In the genomic region with DNA sequence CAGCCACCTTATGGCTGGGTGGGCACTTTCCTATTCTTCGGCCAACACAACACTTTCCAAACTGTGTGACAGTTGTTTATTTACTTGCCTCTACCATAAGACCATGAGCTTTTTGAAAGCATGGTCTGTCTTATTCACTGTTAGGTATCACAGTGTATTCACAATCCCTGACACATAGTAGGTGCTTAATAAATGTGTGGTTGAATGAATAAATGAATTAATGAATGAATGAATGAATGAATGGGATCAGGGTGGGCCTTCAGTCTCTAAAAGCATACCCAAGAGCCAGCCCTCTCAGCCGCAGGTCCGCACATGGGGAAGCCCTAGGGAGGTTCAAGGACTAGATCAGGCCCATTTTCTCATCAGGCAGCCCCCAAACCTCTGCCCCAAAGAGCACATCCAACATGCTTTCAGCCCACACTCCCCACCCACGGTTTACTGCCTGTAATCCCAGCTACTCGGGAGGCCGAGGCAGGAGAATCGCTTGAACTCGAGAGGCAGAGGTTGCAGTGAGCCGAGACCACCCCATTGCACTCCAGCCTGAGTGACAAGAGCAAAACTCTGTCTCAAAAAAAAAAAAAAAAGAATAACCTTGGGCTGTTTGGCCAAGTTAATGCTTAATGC, we compare ENCODE assay signal across 20 cellular contexts.
DNase-seq lines count a peak whose midpoint lies in the region; ATAC-seq and TF ChIP-seq lines count a peak whose summit lies in the region.
"Had no signal": no experiment of that assay in that cellular context is flagged by ENCODE, and none has a peak within 500 bp of the region (broad histone marks: within the 10 kb centered on the region; RNA-seq: fewer than 3 reads in every experiment).

No MANE protein-coding gene starts in this region.

- no peak for TF ChIP-seq CTCF in WTC11 (IDR thresholded peaks at IDR 0.05)
- TF ChIP-seq CTCF in transverse colon (IDR thresholded peaks at IDR 0.05): no peak

- H3K9me3 ChIP-seq in mesenchymal stem cell (ENCODE audit: control insufficient read depth, low read length) (no peaks in the 10 kb centered on the region), transverse colon (no peaks in the 10 kb centered on the region)
- H3K9me3 ChIP-seq: esophagus muscularis mucosa had no signal

- no peak overlapping the region for H3K18ac ChIP-seq in mesenchymal stem cell (ENCODE audit: low read depth in 1 of 2, low read length in 2 of 2)

- no peak overlapping the region for H3K4me3 Mint-ChIP-seq in activated naive CD8-positive, alpha-beta T cell treated with anti-CD3 and anti-CD28 coated beads, Interleukin-2, amount 10 ng/mL, durations not matched to agents 7 days and 5 days
- no peak overlapping the region for H3K4me3 Mint-ChIP-seq in activated naive CD8-positive, alpha-beta T cell treated with anti-CD3 and anti-CD28 coated beads, Interleukin-2, amount 50 U/mL, for 24 hours
- no peak overlapping the region for H3K4me3 Mint-ChIP-seq in WTC11
- H3K4me3 Mint-ChIP-seq: activated CD4-positive, alpha-beta T cell treated with anti-CD3 and anti-CD28 coated beads for 36 hours; HFFc6; neural crest cell had no signal

- no peaks in the 10 kb centered on the region for H3K4me1 Mint-ChIP-seq in activated naive CD8-positive, alpha-beta T cell treated with anti-CD3 and anti-CD28 coated beads, Interleukin-2, amount 10 ng/mL, durations not matched to agents 7 days and 5 days
- H3K4me1 Mint-ChIP-seq in activated naive CD8-positive, alpha-beta T cell treated with anti-CD3 and anti-CD28 coated beads, Interleukin-2, amount 50 U/mL, for 24 hours: no peaks in the 10 kb centered on the region
- 0 out of 2 replicates have a peak, but pooled peaks cover 1% of the 10 kb centered on the region for H3K4me1 Mint-ChIP-seq in WTC11
- H3K4me1 Mint-ChIP-seq: activated CD4-positive, alpha-beta T cell treated with anti-CD3 and anti-CD28 coated beads for 36 hours had no signal

- H3K27me3 Mint-ChIP-seq in activated naive CD8-positive, alpha-beta T cell treated with anti-CD3 and anti-CD28 coated beads, Interleukin-2, amount 10 ng/mL, durations not matched to agents 7 days and 5 days: no peaks in the 10 kb centered on the region
- no peaks in the 10 kb centered on the region for H3K27me3 Mint-ChIP-seq in activated naive CD8-positive, alpha-beta T cell treated with anti-CD3 and anti-CD28 coated beads, Interleukin-2, amount 50 U/mL, for 24 hours
- H3K27me3 Mint-ChIP-seq in WTC11 (ENCODE audit: low read depth): no peaks in the 10 kb centered on the region
- H3K27me3 Mint-ChIP-seq: activated CD4-positive, alpha-beta T cell treated with anti-CD3 and anti-CD28 coated beads for 36 hours had no signal

- TF ChIP-seq POLR2A in transverse colon (IDR thresholded peaks at IDR 0.05): no peak

- no peak overlapping the region for H3K9ac ChIP-seq in mesenchymal stem cell (ENCODE audit: low read length)

- no peak for ATAC-seq in activated naive CD8-positive, alpha-beta T cell treated with anti-CD3 and anti-CD28 coated beads, Interleukin-2, amount 10 ng/mL, durations not matched to agents 7 days and 5 days (ENCODE audit: low read depth)
- no peak for ATAC-seq in activated naive CD8-positive, alpha-beta T cell treated with anti-CD3 and anti-CD28 coated beads, Interleukin-2, amount 50 U/mL, for 24 hours
- ATAC-seq in WTC11 (no peak), GM18907 (IDR thresholded peaks at IDR 0.05; ENCODE audit: unreplicated experiment) (no peak), HG03159 (IDR thresholded peaks at IDR 0.05; ENCODE audit: unreplicated experiment) (no peak), GM21423 (IDR thresholded peaks at IDR 0.05; ENCODE audit: unreplicated experiment) (no peak)
- ATAC-seq: activated CD4-positive, alpha-beta T cell treated with anti-CD3 and anti-CD28 coated beads for 36 hours had no signal

- no peaks in the 10 kb centered on the region for H3K79me1 ChIP-seq in mesenchymal stem cell (replicated peaks; ENCODE audit: low read length, poor library complexity, severe bottlenecking)

- H2AFZ ChIP-seq in mesenchymal stem cell (ENCODE audit: low read depth, low read length): no peak overlapping the region

- in situ Hi-C loops in transverse colon (cut with MboI; ENCODE audit: low pct_ligation_motif_present in 1 of 4, low pct_unique_long_range_greater_than_20kb in 1 of 4, low sequenced_read_pairs in 3 of 4): no loop called here

- peak overlapping the region; percentile 18 for H3K4me2 ChIP-seq in mesenchymal stem cell (ENCODE audit: low read length, poor library complexity, severe bottlenecking)

- H2BK5ac ChIP-seq in mesenchymal stem cell (ENCODE audit: low read depth, low read length, poor library complexity, severe bottlenecking): peak overlapping the region; percentile 63

- H2BK12ac ChIP-seq in mesenchymal stem cell (ENCODE audit: low read length in 2 of 2): no peak overlapping the region

- H3K27me3 ChIP-seq in mesenchymal stem cell (ENCODE audit: control insufficient read depth in 1 of 2, insufficient read depth in 1 of 2, low read length in 2 of 2) (peaks cover 0 to 7% of the 10 kb centered on the region in 2 experiments), transverse colon (no peaks in the 10 kb centered on the region)
- H3K27me3 ChIP-seq: esophagus muscularis mucosa had no signal

- peaks cover 2% of the 10 kb centered on the region for H3K9me3 Mint-ChIP-seq in activated naive CD8-positive, alpha-beta T cell treated with anti-CD3 and anti-CD28 coated beads, Interleukin-2, amount 10 ng/mL, durations not matched to agents 7 days and 5 days
- H3K9me3 Mint-ChIP-seq in activated naive CD8-positive, alpha-beta T cell treated with anti-CD3 and anti-CD28 coated beads, Interleukin-2, amount 50 U/mL, for 24 hours: no peaks in the 10 kb centered on the region
- no peaks in the 10 kb centered on the region for H3K9me3 Mint-ChIP-seq in WTC11
- H3K9me3 Mint-ChIP-seq: HFFc6, neural crest cell had no signal

- no peak for TF ChIP-seq EP300 in transverse colon (IDR thresholded peaks at IDR 0.05; ENCODE audit: low read depth)

- intact Hi-C loops in transverse colon (cut with DNase I; ENCODE audit: low total_unique reads): no loop called here

- H3K4me3 ChIP-seq in mesenchymal stem cell (ENCODE audit: insufficient read depth in 1 of 2, low read depth in 1 of 2, low read length in 2 of 2): no peak overlapping the region
- no peak overlapping the region for H3K4me3 ChIP-seq in transverse colon
- H3K4me3 ChIP-seq: esophagus muscularis mucosa had no signal

- H3K23ac ChIP-seq in mesenchymal stem cell (ENCODE audit: low read length in 2 of 2): no peak overlapping the region

- H3K27ac Mint-ChIP-seq in activated naive CD8-positive, alpha-beta T cell treated with anti-CD3 and anti-CD28 coated beads, Interleukin-2, amount 10 ng/mL, durations not matched to agents 7 days and 5 days: peak overlapping the region; percentile 35
- no peak overlapping the region for H3K27ac Mint-ChIP-seq in activated naive CD8-positive, alpha-beta T cell treated with anti-CD3 and anti-CD28 coated beads, Interleukin-2, amount 50 U/mL, for 24 hours
- H3K27ac Mint-ChIP-seq in WTC11: no peak overlapping the region
- H3K27ac Mint-ChIP-seq: activated CD4-positive, alpha-beta T cell treated with anti-CD3 and anti-CD28 coated beads for 36 hours; HFFc6 had no signal

- H3K4me1 ChIP-seq in mesenchymal stem cell (ENCODE audit: control insufficient read depth, insufficient read depth, low read depth, low read length): peaks cover 20% of the 10 kb centered on the region
- H3K4me1 ChIP-seq in transverse colon: peaks cover 0 to 20% (median 12%) of the 10 kb centered on the region in 4 donors

- H3K14ac ChIP-seq in mesenchymal stem cell (ENCODE audit: low read length in 2 of 2): no peak overlapping the region

- H4K8ac ChIP-seq in mesenchymal stem cell (ENCODE audit: low read length): no peak overlapping the region

- no peak overlapping the region for H4K91ac ChIP-seq in mesenchymal stem cell (ENCODE audit: low read length)

- no peak for DNase-seq in activated naive CD8-positive, alpha-beta T cell treated with anti-CD3 and anti-CD28 coated beads, Interleukin-2, amount 10 ng/mL, durations not matched to agents 7 days and 5 days
- no peak for DNase-seq in activated naive CD8-positive, alpha-beta T cell treated with anti-CD3 and anti-CD28 coated beads, Interleukin-2, amount 50 U/mL, for 24 hours
- DNase-seq in WTC11 (ENCODE audit: low spot score) (no peak), mesenchymal stem cell (no peak), transverse colon (no peak)
- DNase-seq: activated CD4-positive, alpha-beta T cell treated with anti-CD3 and anti-CD28 coated beads for 36 hours; activated gamma-delta T cell treated with Interleukin-2 at 50 U/mL for 16 hours; DMS153; effector CD4-positive, alpha-beta T cell; NCI-H1417; NCI-H526 treated with DMSO at 0.1 percent for 48 hours; stimulated activated CD8-positive, alpha-beta memory T cell treated with anti-CD3 and anti-CD28 coated beads, Interleukin-4, amount 100 ng/mL, for 48 hours; SW 1271 had no signal

- H3K36me3 Mint-ChIP-seq in activated naive CD8-positive, alpha-beta T cell treated with anti-CD3 and anti-CD28 coated beads, Interleukin-2, amount 10 ng/mL, durations not matched to agents 7 days and 5 days: peaks cover 8% of the 10 kb centered on the region
- H3K36me3 Mint-ChIP-seq in activated naive CD8-positive, alpha-beta T cell treated with anti-CD3 and anti-CD28 coated beads, Interleukin-2, amount 50 U/mL, for 24 hours (ENCODE audit: low read depth): no peaks in the 10 kb centered on the region
- no peaks in the 10 kb centered on the region for H3K36me3 Mint-ChIP-seq in WTC11

- POLR2A ChIA-PET in activated naive CD8-positive, alpha-beta T cell treated with anti-CD3 and anti-CD28 coated beads, Interleukin-2, amount 10 ng/mL, durations not matched to agents 7 days and 5 days (lab: Charles Lee): no interaction called here
- POLR2A ChIA-PET in WTC11 (lab: Charles Lee): no interaction called here

- CTCF ChIA-PET in WTC11 (lab: Charles Lee): no interaction called here

- H3K27ac ChIP-seq in mesenchymal stem cell (ENCODE audit: low read length, poor library complexity, severe bottlenecking): peak overlapping the region; percentile 89
- H3K27ac ChIP-seq in transverse colon: peak overlapping the region; percentile 13 to 66 (median 58)
- H3K27ac ChIP-seq: C4-2B had no signal

- no peak overlapping the region for H2BK120ac ChIP-seq in mesenchymal stem cell (ENCODE audit: low read depth, low read length)

- WGBS in mesenchymal stem cell: 88% methylated on average over 9 of the region's 9 CpGs
- WGBS in transverse colon (ENCODE audit: low coverage in 1 of 2), 2 donors: 63 to 87% methylated on average over 3 to 9 of the region's 9 CpGs

- no peak overlapping the region for H2BK15ac ChIP-seq in mesenchymal stem cell (ENCODE audit: low read depth, poor library complexity, severe bottlenecking)

- H2AK5ac ChIP-seq in mesenchymal stem cell (ENCODE audit: low read length, severe bottlenecking): peak overlapping the region; percentile 95

- H3K36me3 ChIP-seq in mesenchymal stem cell (ENCODE audit: control insufficient read depth in 1 of 2, insufficient read depth in 2 of 2, low read depth in 1 of 2, low read length in 2 of 2): no peaks in the 10 kb centered on the region
- H3K36me3 ChIP-seq in transverse colon: no peaks in the 10 kb centered on the region
- H3K36me3 ChIP-seq: esophagus muscularis mucosa had no signal

- H3K4ac ChIP-seq in mesenchymal stem cell (ENCODE audit: low read depth in 1 of 2, low read length in 2 of 2): no peak overlapping the region

TF ChIP-seq in WTC11, 78 proteins besides CTCF, POLR2A, EP300 and RAD21:
- TF ChIP-seq OVOL2 (CRISPR knock-in tag; IDR thresholded peaks at IDR 0.05; ENCODE audit: borderline replicate concordance) (no peak), GABPB1 (CRISPR knock-in tag; IDR thresholded peaks at IDR 0.05) (peak; percentile 41; the same call in 1 of the 2 replicates)
